In the genomic region with DNA sequence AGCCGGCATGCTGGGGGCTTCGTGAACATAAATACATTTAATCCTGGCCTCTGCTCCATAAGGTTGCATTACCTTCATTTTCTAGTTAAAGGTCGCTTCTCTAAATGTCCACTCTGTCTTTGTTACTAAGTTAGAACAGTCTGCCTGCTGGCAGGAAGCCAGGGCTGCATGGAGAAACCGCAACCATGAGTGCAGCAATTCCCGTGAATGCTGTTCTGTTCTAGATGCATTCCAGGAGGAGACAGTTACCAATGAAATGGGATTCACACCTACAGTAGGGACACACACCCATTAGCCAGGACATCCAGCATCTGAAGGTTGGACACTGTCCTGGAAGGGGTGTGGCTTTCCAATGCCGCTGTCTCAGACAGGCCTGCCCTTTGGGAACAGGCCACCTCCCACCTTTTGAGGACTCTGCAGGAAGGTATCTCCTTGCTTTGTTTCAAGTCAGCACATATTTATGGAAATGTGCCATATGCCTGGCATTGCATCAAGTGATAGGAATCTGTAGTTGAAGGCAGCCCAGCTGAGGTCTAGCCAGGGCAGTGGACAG, we compare ENCODE assay signal across 11 cellular contexts.
DNase-seq lines count a peak whose midpoint lies in the region; ATAC-seq and TF ChIP-seq lines count a peak whose summit lies in the region.
"Had no signal": no experiment of that assay in that cellular context is flagged by ENCODE, and none has a peak within 500 bp of the region (broad histone marks: within the 10 kb centered on the region; RNA-seq: fewer than 3 reads in every experiment).

No MANE protein-coding gene starts in this region.

- no peaks in the 10 kb centered on the region for H3K36me3 ChIP-seq in SK-N-SH (replicated peaks in 1 of 2; ENCODE audit: control insufficient read depth in 1 of 2, insufficient read depth in 2 of 2, low read length in 1 of 2)

- H2AFZ ChIP-seq in SK-N-SH (ENCODE audit: low read depth): peak overlapping the region; percentile 4; the same call in 1 of the 2 replicates

- POLR2A ChIA-PET in SK-N-SH (lab: Yijun Ruan, JAX): no interaction called here

- 70% methylated on average over 6 of the region's 6 CpGs for WGBS in SK-N-SH (ENCODE audit: low lambda C conversion rate)

- TF ChIP-seq EP300 in SK-N-SH (IDR thresholded peaks at IDR 0.05; ENCODE audit: borderline replicate concordance in 1 of 2, low read depth in 1 of 2, low read length in 1 of 2): peak in 1 of 2 experiments; percentile 22; a peak in 2 of 4 replicates

- no peaks in the 10 kb centered on the region for H3F3A ChIP-seq in SK-N-SH (replicated peaks; ENCODE audit: insufficient read depth)

- peaks cover 0 to 18% of the 10 kb centered on the region in 2 experiments; a peak in 2 of 4 replicates for H3K4me1 ChIP-seq in SK-N-SH (ENCODE audit: control insufficient read depth in 1 of 2, insufficient read depth in 2 of 2, low read depth in 1 of 2, low read length in 1 of 2)

- no peaks in the 10 kb centered on the region for H3K9me2 ChIP-seq in SK-N-SH

- H3K4me3 ChIP-seq in SK-N-SH (ENCODE audit: low read depth in 2 of 2, low read length in 1 of 2) (no peak overlapping the region), fibroblast of villous mesenchyme (ENCODE audit: low read depth, low read length) (no peak overlapping the region)

- ATAC-seq in GM18519 (IDR thresholded peaks at IDR 0.05; ENCODE audit: low FRiP score, unreplicated experiment) (no peak), GM21576 (IDR thresholded peaks at IDR 0.05; ENCODE audit: unreplicated experiment) (no peak), HG02840 (IDR thresholded peaks at IDR 0.05; ENCODE audit: low FRiP score, unreplicated experiment) (no peak)
- ATAC-seq: left lobe of liver had no signal

- no peaks in the 10 kb centered on the region for H3K27me3 ChIP-seq in SK-N-SH (ENCODE audit: insufficient read depth)

- no peaks in the 10 kb centered on the region for H3K79me2 ChIP-seq in SK-N-SH (ENCODE audit: insufficient read depth)

- TF ChIP-seq CTCF in SK-N-SH (IDR thresholded peaks at IDR 0.05) (no peak), fibroblast of villous mesenchyme (IDR thresholded peaks at IDR 0.05; ENCODE audit: insufficient read depth, low read depth, low read length) (no peak)

- no peak for TF ChIP-seq RAD21 in SK-N-SH (IDR thresholded peaks at IDR 0.05; ENCODE audit: low read length)

- DNase-seq in ELR (ENCODE audit: low read depth) (peak; percentile 76), SK-N-SH (peak; percentile 47), fibroblast of villous mesenchyme (ENCODE audit: low read depth) (peak; percentile 63), renal cortical epithelial cell (ENCODE audit: low read depth) (peak; percentile 33)
- no peak for DNase-seq in stimulated activated naive CD4-positive, alpha-beta T cell treated with Interleukin-2 at 50 U/mL for 16 hours (lab: John Stamatoyannopoulos, UW)
- DNase-seq: activated gamma-delta T cell; effector CD8-positive, alpha-beta T cell had no signal

- CTCF ChIA-PET in SK-N-SH (lab: Yijun Ruan, JAX): interaction anchor here (2.0 kb wide), 1 partner anchor 13 kb away, joined by 4 read pairs; no protein-coding TSS in a partner anchor

- H3K27ac ChIP-seq in SK-N-SH (ENCODE audit: low read depth in 2 of 2, low read length in 1 of 2): peak overlapping the region in 1 of 2 experiments; percentile 39; a peak in 2 of 4 replicates

- no peaks in the 10 kb centered on the region for H3K9me3 ChIP-seq in SK-N-SH

- H4K20me1 ChIP-seq in SK-N-SH (ENCODE audit: insufficient read depth): no peaks in the 10 kb centered on the region

- no peak overlapping the region for H3K9ac ChIP-seq in SK-N-SH

- H3K4me2 ChIP-seq in SK-N-SH: no peak overlapping the region

TF ChIP-seq in SK-N-SH, 30 proteins besides CTCF, POLR2A, EP300 and RAD21 (continues in another document):
- TF ChIP-seq RFX5 (IDR thresholded peaks at IDR 0.05; ENCODE audit: low read length) (no peak), MEF2A (IDR thresholded peaks at IDR 0.05; ENCODE audit: borderline replicate concordance, low read depth) (no peak), SMC3 (IDR thresholded peaks at IDR 0.05; ENCODE audit: low read depth, low read length) (no peak), JUND (IDR thresholded peaks at IDR 0.05) (no peak), TAF1 (IDR thresholded peaks at IDR 0.05; ENCODE audit: borderline replicate concordance, low read depth, low read length) (no peak), POLR2AphosphoS5 (IDR thresholded peaks at IDR 0.05; ENCODE audit: low read depth, low read length) (no peak), YY1 (IDR thresholded peaks at IDR 0.05; ENCODE audit: low read depth) (peak; percentile 37; the same call in 1 of the 2 replicates), ELF1 (IDR thresholded peaks at IDR 0.05) (no peak), FOSL2 (IDR thresholded peaks at IDR 0.05; ENCODE audit: borderline replicate concordance, low read depth) (no peak), TCF12 (IDR thresholded peaks at IDR 0.05) (peak; percentile 64), RXRA (IDR thresholded peaks at IDR 0.05; ENCODE audit: borderline replicate concordance, low read depth) (no peak), GABPA (IDR thresholded peaks at IDR 0.05; ENCODE audit: low read depth) (no peak), TEAD4 (IDR thresholded peaks at IDR 0.05; ENCODE audit: borderline replicate concordance, insufficient read depth) (no peak)
- TF ChIP-seq, protein P1, sequence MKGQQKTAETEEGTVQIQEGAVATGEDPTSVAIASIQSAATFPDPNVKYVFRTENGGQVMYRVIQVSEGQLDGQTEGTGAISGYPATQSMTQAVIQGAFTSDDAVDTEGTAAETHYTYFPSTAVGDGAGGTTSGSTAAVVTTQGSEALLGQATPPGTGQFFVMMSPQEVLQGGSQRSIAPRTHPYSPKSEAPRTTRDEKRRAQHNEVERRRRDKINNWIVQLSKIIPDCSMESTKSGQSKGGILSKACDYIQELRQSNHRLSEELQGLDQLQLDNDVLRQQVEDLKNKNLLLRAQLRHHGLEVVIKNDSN (IDR thresholded peaks at IDR 0.05; ENCODE audit: borderline replicate concordance, low read depth): no peak
- TF ChIP-seq, protein P2, sequence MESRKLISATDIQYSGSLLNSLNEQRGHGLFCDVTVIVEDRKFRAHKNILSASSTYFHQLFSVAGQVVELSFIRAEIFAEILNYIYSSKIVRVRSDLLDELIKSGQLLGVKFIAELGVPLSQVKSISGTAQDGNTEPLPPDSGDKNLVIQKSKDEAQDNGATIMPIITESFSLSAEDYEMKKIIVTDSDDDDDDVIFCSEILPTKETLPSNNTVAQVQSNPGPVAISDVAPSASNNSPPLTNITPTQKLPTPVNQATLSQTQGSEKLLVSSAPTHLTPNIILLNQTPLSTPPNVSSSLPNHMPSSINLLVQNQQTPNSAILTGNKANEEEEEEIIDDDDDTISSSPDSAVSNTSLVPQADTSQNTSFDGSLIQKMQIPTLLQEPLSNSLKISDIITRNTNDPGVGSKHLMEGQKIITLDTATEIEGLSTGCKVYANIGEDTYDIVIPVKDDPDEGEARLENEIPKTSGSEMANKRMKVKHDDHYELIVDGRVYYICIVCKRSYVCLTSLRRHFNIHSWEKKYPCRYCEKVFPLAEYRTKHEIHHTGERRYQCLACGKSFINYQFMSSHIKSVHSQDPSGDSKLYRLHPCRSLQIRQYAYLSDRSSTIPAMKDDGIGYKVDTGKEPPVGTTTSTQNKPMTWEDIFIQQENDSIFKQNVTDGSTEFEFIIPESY (IDR thresholded peaks at IDR 0.05; ENCODE audit: borderline replicate concordance, low read depth): no peak
- TF ChIP-seq, protein P3, sequence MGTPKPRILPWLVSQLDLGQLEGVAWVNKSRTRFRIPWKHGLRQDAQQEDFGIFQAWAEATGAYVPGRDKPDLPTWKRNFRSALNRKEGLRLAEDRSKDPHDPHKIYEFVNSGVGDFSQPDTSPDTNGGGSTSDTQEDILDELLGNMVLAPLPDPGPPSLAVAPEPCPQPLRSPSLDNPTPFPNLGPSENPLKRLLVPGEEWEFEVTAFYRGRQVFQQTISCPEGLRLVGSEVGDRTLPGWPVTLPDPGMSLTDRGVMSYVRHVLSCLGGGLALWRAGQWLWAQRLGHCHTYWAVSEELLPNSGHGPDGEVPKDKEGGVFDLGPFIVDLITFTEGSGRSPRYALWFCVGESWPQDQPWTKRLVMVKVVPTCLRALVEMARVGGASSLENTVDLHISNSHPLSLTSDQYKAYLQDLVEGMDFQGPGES (IDR thresholded peaks at IDR 0.05; ENCODE audit: low read depth, low read length): no peak
- TF ChIP-seq, protein P4, sequence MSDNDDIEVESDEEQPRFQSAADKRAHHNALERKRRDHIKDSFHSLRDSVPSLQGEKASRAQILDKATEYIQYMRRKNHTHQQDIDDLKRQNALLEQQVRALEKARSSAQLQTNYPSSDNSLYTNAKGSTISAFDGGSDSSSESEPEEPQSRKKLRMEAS (IDR thresholded peaks at IDR 0.05; ENCODE audit: low read depth): no peak
- TF ChIP-seq, protein P5, sequence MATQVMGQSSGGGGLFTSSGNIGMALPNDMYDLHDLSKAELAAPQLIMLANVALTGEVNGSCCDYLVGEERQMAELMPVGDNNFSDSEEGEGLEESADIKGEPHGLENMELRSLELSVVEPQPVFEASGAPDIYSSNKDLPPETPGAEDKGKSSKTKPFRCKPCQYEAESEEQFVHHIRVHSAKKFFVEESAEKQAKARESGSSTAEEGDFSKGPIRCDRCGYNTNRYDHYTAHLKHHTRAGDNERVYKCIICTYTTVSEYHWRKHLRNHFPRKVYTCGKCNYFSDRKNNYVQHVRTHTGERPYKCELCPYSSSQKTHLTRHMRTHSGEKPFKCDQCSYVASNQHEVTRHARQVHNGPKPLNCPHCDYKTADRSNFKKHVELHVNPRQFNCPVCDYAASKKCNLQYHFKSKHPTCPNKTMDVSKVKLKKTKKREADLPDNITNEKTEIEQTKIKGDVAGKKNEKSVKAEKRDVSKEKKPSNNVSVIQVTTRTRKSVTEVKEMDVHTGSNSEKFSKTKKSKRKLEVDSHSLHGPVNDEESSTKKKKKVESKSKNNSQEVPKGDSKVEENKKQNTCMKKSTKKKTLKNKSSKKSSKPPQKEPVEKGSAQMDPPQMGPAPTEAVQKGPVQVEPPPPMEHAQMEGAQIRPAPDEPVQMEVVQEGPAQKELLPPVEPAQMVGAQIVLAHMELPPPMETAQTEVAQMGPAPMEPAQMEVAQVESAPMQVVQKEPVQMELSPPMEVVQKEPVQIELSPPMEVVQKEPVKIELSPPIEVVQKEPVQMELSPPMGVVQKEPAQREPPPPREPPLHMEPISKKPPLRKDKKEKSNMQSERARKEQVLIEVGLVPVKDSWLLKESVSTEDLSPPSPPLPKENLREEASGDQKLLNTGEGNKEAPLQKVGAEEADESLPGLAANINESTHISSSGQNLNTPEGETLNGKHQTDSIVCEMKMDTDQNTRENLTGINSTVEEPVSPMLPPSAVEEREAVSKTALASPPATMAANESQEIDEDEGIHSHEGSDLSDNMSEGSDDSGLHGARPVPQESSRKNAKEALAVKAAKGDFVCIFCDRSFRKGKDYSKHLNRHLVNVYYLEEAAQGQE (IDR thresholded peaks at IDR 0.05; ENCODE audit: low read depth, low read length): no peak
